In genomic region chr20:50099565-50099991, GRCh38 we compare ENCODE assay signal across 20 cellular contexts. TPM values are rescaled to one million over a fixed set of nuclear protein-coding genes. Genes with fewer than 3 reads are reported as not detected.
DNase-seq lines count a peak whose midpoint lies in the region; ATAC-seq and TF ChIP-seq lines count a peak whose summit lies in the region.
"Had no signal": no experiment of that assay in that cellular context is flagged by ENCODE, and none has a peak within 500 bp of the region (broad histone marks: within the 10 kb centered on the region; RNA-seq: fewer than 3 reads in every experiment).

No MANE protein-coding gene starts in this region.

- H3K36me3 Mint-ChIP-seq in WTC11 = peaks cover 21% of the 10 kb centered on the region
- peaks cover 32 to 42% of the 10 kb centered on the region in 2 donors for H3K36me3 Mint-ChIP-seq in stimulated activated naive B cell treated with anti-CD40 and anti-IgM and Interleukin-4, amounts not matched to agents 10 μg/mL and 1 μg/mL and 100 μg/mL, for 72 hours

- POLR2A ChIA-PET in WTC11 (lab: Charles Lee) = interaction anchor here (0.7 kb wide), 1 partner anchor 10 kb away, joined by 3 read pairs; no protein-coding TSS in a partner anchor

- peak overlapping the region; percentile 16; the same call in 1 of the 2 replicates for H3K4me3 Mint-ChIP-seq in WTC11
- H3K4me3 Mint-ChIP-seq in stimulated activated naive B cell treated with anti-CD40 and anti-IgM and Interleukin-4, amounts not matched to agents 10 μg/mL and 1 μg/mL and 100 μg/mL, for 72 hours = no peak overlapping the region
- H3K4me3 Mint-ChIP-seq: activated CD8-positive, alpha-beta T cell treated with anti-CD3 and anti-CD28 coated beads, Interleukin-2, amount 10 ng/mL, durations not matched to agents 7 days and 5 days; activated T-helper 17 cell treated with anti-CD3 and anti-CD28 coated beads, Interleukin-2, amount 50 U/mL, for 72 hours; stimulated activated naive CD8-positive, alpha-beta T cell treated with anti-CD3 and anti-CD28 coated beads, Interleukin-15, amount 100 ng/mL, for 72 hours; T-cell had no signal

- H3K4me1 ChIP-seq in cardiac muscle cell (ENCODE audit: low read depth) (peaks cover 58% of the 10 kb centered on the region), lower lobe of right lung (peaks cover 48% of the 10 kb centered on the region)

- no peak for DNase-seq in cardiac muscle cell (ENCODE audit: low read depth in 1 of 2, low spot score in 1 of 2)
- no peak for DNase-seq in left ventricle myocardium superior
- DNase-seq in WTC11 (ENCODE audit: low spot score) = no peak
- no peak for DNase-seq in lower lobe of right lung
- no peak for DNase-seq in stimulated activated naive B cell treated with anti-CD40 and anti-IgM and Interleukin-4, amounts not matched to agents 10 μg/mL and 1 μg/mL and 100 μg/mL, for 72 hours
- no peak for DNase-seq in stimulated activated CD4-positive, alpha-beta T cell treated with anti-CD3 and anti-CD28 coated beads, Interleukin-2, amount 100 ng/mL, for 48 hours
- no peak for DNase-seq in NK-92 treated with Interleukin-12 subunit alpha and Interleukin-12 subunit beta, amount 100 ng/mL, for 24 hours (lab: John Stamatoyannopoulos, UW)
- DNase-seq: activated CD8-positive, alpha-beta T cell treated with anti-CD3 and anti-CD28 coated beads, Interleukin-2, amount 10 ng/mL, durations not matched to agents 7 days and 5 days; DMS79; KBM-7; mesenchymal stem cell; NCI-H1048; NCI-H2029; NCI-H510A; SHP77; stimulated activated naive CD8-positive, alpha-beta T cell treated with anti-CD3 and anti-CD28 coated beads, Interleukin-15, amount 100 ng/mL, for 72 hours; T-cell had no signal

- H3K36me3 ChIP-seq in cardiac muscle cell (peaks cover 6% of the 10 kb centered on the region), lower lobe of right lung (peaks cover 30% of the 10 kb centered on the region)

- CTCF ChIA-PET in WTC11 (lab: Charles Lee) = interaction anchor here (0.9 to 2.3 kb wide), 5 partner anchors 14 to 135 kb away, joined by 3 to 14 read pairs (median 6); no protein-coding TSS in a partner anchor

- H3K27me3 Mint-ChIP-seq in WTC11 (ENCODE audit: low read depth) = no peaks in the 10 kb centered on the region
- H3K27me3 Mint-ChIP-seq in stimulated activated naive B cell treated with anti-CD40 and anti-IgM and Interleukin-4, amounts not matched to agents 10 μg/mL and 1 μg/mL and 100 μg/mL, for 72 hours = no peaks in the 10 kb centered on the region
- H3K27me3 Mint-ChIP-seq: activated T-helper 17 cell treated with anti-CD3 and anti-CD28 coated beads, Interleukin-2, amount 50 U/mL, for 72 hours; stimulated activated naive CD8-positive, alpha-beta T cell treated with anti-CD3 and anti-CD28 coated beads, Interleukin-15, amount 100 ng/mL, for 72 hours; T-cell had no signal

- H3K4me3 ChIP-seq in cardiac muscle cell = no peak overlapping the region
- H3K4me3 ChIP-seq in lower lobe of right lung = no peak overlapping the region

- no peaks in the 10 kb centered on the region for H3K9me3 Mint-ChIP-seq in WTC11
- H3K9me3 Mint-ChIP-seq in stimulated activated naive B cell treated with anti-CD40 and anti-IgM and Interleukin-4, amounts not matched to agents 10 μg/mL and 1 μg/mL and 100 μg/mL, for 72 hours = no peaks in the 10 kb centered on the region
- H3K9me3 Mint-ChIP-seq: activated T-helper 17 cell treated with anti-CD3 and anti-CD28 coated beads, Interleukin-2, amount 50 U/mL, for 72 hours; stimulated activated naive CD8-positive, alpha-beta T cell treated with anti-CD3 and anti-CD28 coated beads, Interleukin-15, amount 100 ng/mL, for 72 hours; T-cell had no signal

- no peaks in the 10 kb centered on the region for H3K9me3 ChIP-seq in cardiac muscle cell (ENCODE audit: low read depth)
- no peaks in the 10 kb centered on the region for H3K9me3 ChIP-seq in lower lobe of right lung

- intact Hi-C loops in left ventricle myocardium superior (cut with micrococcal nuclease) (no loop called here), lower lobe of right lung (cut with DNase I) (no loop called here)

- ATAC-seq in left ventricle myocardium superior (no peak), WTC11 (peak; percentile 64), lower lobe of right lung (peak; percentile 57 to 60), HG03045 (IDR thresholded peaks at IDR 0.05; ENCODE audit: unreplicated experiment) (no peak)
- ATAC-seq in stimulated activated naive B cell treated with anti-CD40 and anti-IgM and Interleukin-4, amounts not matched to agents 10 μg/mL and 1 μg/mL and 100 μg/mL, for 72 hours (replicated peaks) = no peak
- ATAC-seq: activated CD8-positive, alpha-beta T cell treated with anti-CD3 and anti-CD28 coated beads, Interleukin-2, amount 10 ng/mL, durations not matched to agents 7 days and 5 days; activated T-helper 17 cell treated with anti-CD3 and anti-CD28 coated beads, Interleukin-2, amount 50 U/mL, for 72 hours; stimulated activated naive CD8-positive, alpha-beta T cell treated with anti-CD3 and anti-CD28 coated beads, Interleukin-15, amount 100 ng/mL, for 72 hours; T-cell had no signal

- peaks cover 41% of the 10 kb centered on the region for H3K4me1 Mint-ChIP-seq in WTC11
- peaks cover 29 to 37% of the 10 kb centered on the region in 2 donors for H3K4me1 Mint-ChIP-seq in stimulated activated naive B cell treated with anti-CD40 and anti-IgM and Interleukin-4, amounts not matched to agents 10 μg/mL and 1 μg/mL and 100 μg/mL, for 72 hours

- TF ChIP-seq CTCF in cardiac muscle cell (IDR thresholded peaks at IDR 0.05; ENCODE audit: low read depth, low read length) (no peak), WTC11 (IDR thresholded peaks at IDR 0.05) (no peak), lower lobe of right lung (IDR thresholded peaks at IDR 0.05) (no peak)

- H3K27me3 ChIP-seq in cardiac muscle cell = no peaks in the 10 kb centered on the region
- H3K27me3 ChIP-seq in lower lobe of right lung (ENCODE audit: low read depth) = no peaks in the 10 kb centered on the region

- H3K27ac ChIP-seq in cardiac muscle cell = peak overlapping the region; percentile 61
- peak overlapping the region; percentile 12 for H3K27ac ChIP-seq in lower lobe of right lung
- H3K27ac ChIP-seq: HL-60 had no signal

- H3K27ac Mint-ChIP-seq in WTC11 = 0 out of 2 replicates have a peak overlapping the region, but pooled peaks have one; percentile 24
- H3K27ac Mint-ChIP-seq in stimulated activated naive B cell treated with anti-CD40 and anti-IgM and Interleukin-4, amounts not matched to agents 10 μg/mL and 1 μg/mL and 100 μg/mL, for 72 hours = peak overlapping the region; percentile 26
- H3K27ac Mint-ChIP-seq: activated CD8-positive, alpha-beta T cell treated with anti-CD3 and anti-CD28 coated beads, Interleukin-2, amount 10 ng/mL, durations not matched to agents 7 days and 5 days; activated T-helper 17 cell treated with anti-CD3 and anti-CD28 coated beads, Interleukin-2, amount 50 U/mL, for 72 hours had no signal

TF ChIP-seq in WTC11, 78 proteins besides CTCF, POLR2A, EP300 and RAD21 (continues in another document):
- TF ChIP-seq EMX1 (CRISPR knock-in tag; IDR thresholded peaks at IDR 0.05) (no peak), ZNF532 (CRISPR knock-in tag; IDR thresholded peaks at IDR 0.05; ENCODE audit: borderline replicate concordance) (no peak)

RNA-seq across cellular contexts. Expression of gene UBE2V1, which starts 13.4 kb away (rescaled TPM):
- total RNA-seq in cardiac muscle cell (64.0 and 126 TPM in 2 replicates), left ventricle myocardium superior (92.6 TPM), WTC11 (2021) (132 to 146 TPM (median 144 TPM) in 3 replicates), lower lobe of right lung (83.4 TPM)
- 164 and 173 TPM in 2 replicates for polyA plus RNA-seq in cardiac muscle cell

RNA-seq across cellular contexts. Expression of gene PEDS1, which starts 53.9 kb away (rescaled TPM):
- 36.9 and 38.4 TPM in 2 replicates for total RNA-seq in cardiac muscle cell
- 37.2 and 43.9 TPM in 2 replicates for polyA plus RNA-seq in cardiac muscle cell
- total RNA-seq in left ventricle myocardium superior = 31.1 TPM
- total RNA-seq in WTC11 (2021) = 35.0 to 36.7 TPM (median 35.6 TPM) in 3 replicates
- 27.8 TPM for total RNA-seq in lower lobe of right lung

Comparison
In these comparisons a context has a peak if more than half of its experiments do, and no peak if none do; other contexts are left out.
1. ATAC-seq: peak in WTC11 (single experiment) and lower lobe of right lung (2 of 2); none in left ventricle myocardium superior (single experiment), stimulated activated naive B cell treated with anti-CD40 and anti-IgM and Interleukin-4, amounts not matched to agents 10 μg/mL and 1 μg/mL and 100 μg/mL, for 72 hours (0 of 2) and HG03045 (single experiment).